In genomic region chr22:46735747-46736608, GRCh38 we compare ENCODE assay signal across 8 cellular contexts. TPM values are rescaled to one million over a fixed set of nuclear protein-coding genes. Genes with fewer than 3 reads are reported as not detected.
DNase-seq lines count a peak whose midpoint lies in the region; ATAC-seq and TF ChIP-seq lines count a peak whose summit lies in the region.

No MANE protein-coding gene starts in this region.

- POLR2A ChIA-PET in RWPE1 (lab: Yijun Ruan, JAX; ENCODE audit: low non-redundant PET), result no interaction called here

- no peaks in the 10 kb centered on the region for H3K27me3 ChIP-seq in DND-41 (ENCODE audit: insufficient read depth, low read length, poor library complexity)

- H3K4me2 ChIP-seq in DND-41 (ENCODE audit: insufficient read depth, low read length), result peak overlapping the region; percentile 86

- CTCF ChIA-PET in RWPE1 (lab: Yijun Ruan, JAX), result no interaction called here

- no peak for TF ChIP-seq CTCF in DND-41 (IDR thresholded peaks at IDR 0.05; ENCODE audit: borderline replicate concordance, extremely low read depth, low read length, poor library complexity, severe bottlenecking)
- no peak for TF ChIP-seq CTCF in RWPE1 (conservative IDR thresholded peaks at IDR 0.05; ENCODE audit: low read depth)
- TF ChIP-seq CTCF in foreskin fibroblast (IDR thresholded peaks at IDR 0.05; ENCODE audit: low read depth, low read length), result no peak

- H3K4me3 ChIP-seq in DND-41 (ENCODE audit: low read depth in 1 of 2, low read length in 2 of 2), result peak overlapping the region in 1 of 2 experiments; percentile 67; a peak in 2 of 4 replicates
- H3K4me3 ChIP-seq in foreskin fibroblast (ENCODE audit: low read depth in 1 of 2, low read length in 2 of 2), result peak overlapping the region; percentile 62 to 66

- H4K20me1 ChIP-seq in DND-41 (ENCODE audit: insufficient read depth, low read length), result peaks cover 39% of the 10 kb centered on the region

- DNase-seq in DND-41, result no peak
- DNase-seq in RWPE1 (ENCODE audit: low spot score), result no peak
- DNase-seq in foreskin fibroblast, result peak in 1 of 2 donors; percentile 41
- DNase-seq in pulmonary artery endothelial cell (ENCODE audit: low read depth, low spot score), result peak; percentile 54
- no peak for DNase-seq in NCI-H82 treated with DMSO at 0.1 percent for 48 hours (lab: John Stamatoyannopoulos, UW; ENCODE audit: unreplicated experiment)
- no peak for DNase-seq in NCI-H2081 (lab: John Stamatoyannopoulos, UW)
- no peak for DNase-seq in T-helper 9 cell

- peak overlapping the region; percentile 90 for H3K9ac ChIP-seq in DND-41 (ENCODE audit: low read depth, low read length)

- H2AFZ ChIP-seq in DND-41 (ENCODE audit: low read depth, low read length), result no peak overlapping the region

- peaks cover 72% of the 10 kb centered on the region for H3K79me2 ChIP-seq in DND-41 (ENCODE audit: insufficient read depth, low read length)

- H3K27ac ChIP-seq in DND-41 (ENCODE audit: low read length) (peak overlapping the region; percentile 44; the same call in 1 of the 2 replicates), RWPE1 (peak overlapping the region; percentile 96)

- peaks cover 38% of the 10 kb centered on the region for H3K4me1 ChIP-seq in DND-41 (ENCODE audit: insufficient read depth, low read length)

- ATAC-seq in DND-41 (ENCODE audit: insufficient read depth, low read depth) (no peak), HG02885 (IDR thresholded peaks at IDR 0.05; ENCODE audit: poor library complexity, unreplicated experiment) (no peak)

- no peaks in the 10 kb centered on the region for H3K9me3 ChIP-seq in DND-41 (ENCODE audit: insufficient read depth, low read length, severe bottlenecking)

- peaks cover 39% of the 10 kb centered on the region for H3K36me3 ChIP-seq in DND-41 (ENCODE audit: insufficient read depth, low read length)

RNA-seq across cellular contexts. Expression of gene CERK, which starts 2.1 kb away (rescaled TPM):
- total RNA-seq in pulmonary artery endothelial cell, result 101 and 103 TPM in 2 replicates

RNA-seq across cellular contexts. Expression of gene TBC1D22A, which starts 26.5 kb away (rescaled TPM):
- 16.0 and 17.4 TPM in 2 replicates for total RNA-seq in pulmonary artery endothelial cell
